ENCODE assay signal across 18 cellular contexts in genomic region chr1:234261545-234261944, GRCh38.
A peak's percentile ranks its signal among the peaks of the same experiment; 100 is the strongest.
DNase-seq lines count a peak whose midpoint lies in the region; ATAC-seq, FAIRE-seq and TF ChIP-seq lines count a peak whose summit lies in the region.
"Had no signal": no experiment of that assay in that cellular context is flagged by ENCODE, and none has a peak within 500 bp of the region (broad histone marks: within the 10 kb centered on the region; RNA-seq: fewer than 3 reads in every experiment).

No MANE protein-coding gene starts in this region.

- peak overlapping the region; percentile 82 for H2BK5ac ChIP-seq in mesendoderm (ENCODE audit: low read length)

- no peak overlapping the region for H2AFZ ChIP-seq in Loucy (ENCODE audit: low read length)
- no peak overlapping the region for H2AFZ ChIP-seq in K562 (ENCODE audit: low read depth, low read length)

- no peak for FAIRE-seq in K562 (lab: Jason Lieb, UNC)
- FAIRE-seq: A549, HepG2 had no signal

- no peak for TF ChIP-seq EP300 in K562 (IDR thresholded peaks at IDR 0.05; ENCODE audit: low read length)

- no peaks in the 10 kb centered on the region for H3K9me1 ChIP-seq in K562 (ENCODE audit: control insufficient read depth, insufficient read depth, low read length)

- peaks cover 21% of the 10 kb centered on the region for H3K4me1 ChIP-seq in A673 (ENCODE audit: insufficient read depth, low read length, poor library complexity, severe bottlenecking)
- peaks cover 24% of the 10 kb centered on the region for H3K4me1 ChIP-seq in Loucy (ENCODE audit: insufficient read depth, low read length, poor library complexity, severe bottlenecking)
- H3K4me1 ChIP-seq in K562 (replicated peaks in 1 of 2; ENCODE audit: control insufficient read depth in 2 of 2, insufficient read depth in 2 of 2, low read length in 2 of 2), result no peaks in the 10 kb centered on the region
- H3K4me1 ChIP-seq in mesendoderm (ENCODE audit: control insufficient read depth, low read depth, low read length), result peaks cover 11% of the 10 kb centered on the region

- no peaks in the 10 kb centered on the region for H3F3A ChIP-seq in Loucy (ENCODE audit: low read depth)

- intact Hi-C loops in A673 (cut with micrococcal nuclease; ENCODE audit: unreplicated experiment) (no loop called here), K562 (cut with micrococcal nuclease) (no loop called here)

- peaks cover 13% of the 10 kb centered on the region for H3K9me3 ChIP-seq in A673 (ENCODE audit: low read depth, low read length, poor library complexity, severe bottlenecking)
- H3K9me3 ChIP-seq in Loucy (ENCODE audit: insufficient read depth, low read depth, low read length), result peaks cover 4% of the 10 kb centered on the region; the same call in 1 of the 2 replicates
- no peaks in the 10 kb centered on the region for H3K9me3 ChIP-seq in K562 (replicated peaks; ENCODE audit: control insufficient read depth, insufficient read depth, low read depth, low read length)

- H3K79me2 ChIP-seq in Loucy (ENCODE audit: insufficient read depth, low read length) (no peaks in the 10 kb centered on the region), K562 (ENCODE audit: control insufficient read depth, insufficient read depth, low read length) (no peaks in the 10 kb centered on the region), mesendoderm (ENCODE audit: control insufficient read depth, insufficient read depth, low read length) (no peaks in the 10 kb centered on the region)

- no peak overlapping the region for H3K4ac ChIP-seq in mesendoderm (ENCODE audit: low read depth, low read length)

- TF ChIP-seq CTCF in A673 (conservative IDR thresholded peaks at IDR 0.05; ENCODE audit: low read depth, low read length), result no peak
- TF ChIP-seq CTCF in Loucy (conservative IDR thresholded peaks at IDR 0.05; ENCODE audit: low read length), result no peak
- no peak for TF ChIP-seq CTCF in K562 (IDR thresholded peaks at IDR 0.05 in 2 of 3, conservative IDR thresholded peaks at IDR 0.05 in 1 of 3; ENCODE audit: insufficient read depth in 2 of 3, low read depth in 1 of 3, low read length in 3 of 3)

- no peak overlapping the region for H2BK120ac ChIP-seq in mesendoderm (ENCODE audit: low read depth, low read length)

- POLR2A ChIA-PET in A673 (lab: Charles Lee; ENCODE audit: low non-redundant PET) (no interaction called here), K562 (lab: Yijun Ruan, JAX) (no interaction called here)

- H3K4me2 ChIP-seq in Loucy (ENCODE audit: low read depth, low read length, poor library complexity, severe bottlenecking), result peak overlapping the region; percentile 51
- H3K4me2 ChIP-seq in K562 (ENCODE audit: insufficient read depth, low read length), result no peak overlapping the region
- no peak overlapping the region for H3K4me2 ChIP-seq in mesendoderm (ENCODE audit: low read length)
- H3K4me2 ChIP-seq: A549, BLaER1 had no signal

- no peak overlapping the region for H3K9ac ChIP-seq in Loucy (ENCODE audit: low read depth, low read length, poor library complexity, severe bottlenecking)
- no peak overlapping the region for H3K9ac ChIP-seq in K562 (ENCODE audit: insufficient read depth in 1 of 2, low read depth in 2 of 2, low read length in 2 of 2)
- H3K9ac ChIP-seq in mesendoderm (ENCODE audit: low read length), result no peak overlapping the region
- H3K9ac ChIP-seq: BLaER1 had no signal

- H3K79me1 ChIP-seq in mesendoderm (ENCODE audit: low read length), result no peaks in the 10 kb centered on the region

- H3K4me3 ChIP-seq in A673 (ENCODE audit: low read depth, low read length, poor library complexity, severe bottlenecking) (no peak overlapping the region), Loucy (ENCODE audit: low read length, poor library complexity, severe bottlenecking) (no peak overlapping the region), K562 (no peak overlapping the region), mesendoderm (ENCODE audit: low read length) (no peak overlapping the region)
- H3K4me3 ChIP-seq: A549, BLaER1 had no signal

- no TSS peak for BruUV-seq in A673 (replicated peaks; lab: Mats Ljungman, UMichigan)
- BruUV-seq in K562 (replicated peaks; lab: Mats Ljungman, UMichigan), result no TSS peak

- CTCF ChIA-PET in A673 (lab: Charles Lee), result no interaction called here
- CTCF ChIA-PET in K562 (lab: Yijun Ruan, JAX; ENCODE audit: low intra/inter-chr PET ratio), result no interaction called here

- no peak overlapping the region for H3K18ac ChIP-seq in mesendoderm (ENCODE audit: low read length)

- H4K20me1 ChIP-seq in Loucy (ENCODE audit: insufficient read depth, low read length, poor library complexity, severe bottlenecking) (no peaks in the 10 kb centered on the region), K562 (replicated peaks; ENCODE audit: control insufficient read depth, insufficient read depth, low read length) (no peaks in the 10 kb centered on the region)
- H4K20me1 ChIP-seq: BLaER1 had no signal

- ATAC-seq in K562 (no peak; the same call in 2 of the 3 replicates), left lobe of liver (no peak), GM21528 (IDR thresholded peaks at IDR 0.05; ENCODE audit: low FRiP score, unreplicated experiment) (no peak)
- ATAC-seq: HCT116 had no signal

- H2BK15ac ChIP-seq in mesendoderm (replicated peaks; ENCODE audit: low read depth), result no peak overlapping the region

- DNase-seq in A673 (ENCODE audit: low spot score), result peak; percentile 29
- no peak for DNase-seq in K562 (ENCODE audit: extremely low read depth in 1 of 4, low spot score in 3 of 4)
- peak; percentile 86 for DNase-seq in mesendoderm
- no peak for DNase-seq in COR-L47 (lab: John Stamatoyannopoulos, UW)
- DNase-seq in left lobe of liver (ENCODE audit: low spot score), result no peak
- DNase-seq: Calu3; CD4-positive, alpha-beta memory T cell; DMS79 treated with DMSO at 0.1 percent for 48 hours; GF-D8; GOT3; H7; HFFc6 had no signal

- H3K23ac ChIP-seq in mesendoderm (ENCODE audit: low read length), result no peak overlapping the region

- no peak overlapping the region for H2AK5ac ChIP-seq in mesendoderm (ENCODE audit: low read length)

- H4K8ac ChIP-seq in mesendoderm (ENCODE audit: low read depth, low read length), result no peak overlapping the region

- H3K27ac ChIP-seq in A673 (ENCODE audit: low read depth, low read length, poor library complexity, severe bottlenecking) (no peak overlapping the region), K562 (ENCODE audit: extremely low read depth, low read depth, low read length) (no peak overlapping the region), mesendoderm (ENCODE audit: low read depth, low read length) (no peak overlapping the region)
- H3K27ac ChIP-seq: A549, BLaER1 had no signal

- no peaks in the 10 kb centered on the region for H3K9me2 ChIP-seq in Loucy (replicated peaks; ENCODE audit: low read depth, low read length)

- H4K5ac ChIP-seq in mesendoderm (ENCODE audit: low read length), result no peak overlapping the region

- H3K36me3 ChIP-seq in A673 (ENCODE audit: insufficient read depth, low read length, poor library complexity, severe bottlenecking), result no peaks in the 10 kb centered on the region
- H3K36me3 ChIP-seq in Loucy (ENCODE audit: insufficient read depth, low read length), result no peaks in the 10 kb centered on the region
- no peaks in the 10 kb centered on the region for H3K36me3 ChIP-seq in K562 (ENCODE audit: control insufficient read depth, insufficient read depth, low read length)
- no peaks in the 10 kb centered on the region for H3K36me3 ChIP-seq in mesendoderm (ENCODE audit: control insufficient read depth, insufficient read depth, low read length)
- H3K36me3 ChIP-seq: BLaER1 had no signal

- H3K27me3 ChIP-seq in A673 (replicated peaks; ENCODE audit: insufficient read depth, low read depth, low read length, poor library complexity) (no peaks in the 10 kb centered on the region), Loucy (ENCODE audit: insufficient read depth, low read length, poor library complexity, severe bottlenecking) (no peaks in the 10 kb centered on the region), K562 (ENCODE audit: control insufficient read depth in 2 of 2, insufficient read depth in 2 of 2, low read length in 2 of 2) (peaks cover 10 to 13% of the 10 kb centered on the region in 2 experiments), mesendoderm (ENCODE audit: insufficient read depth, low read length, poor library complexity) (no peaks in the 10 kb centered on the region)
- H3K27me3 ChIP-seq: BLaER1 had no signal

- peak overlapping the region; percentile 37 for H3K56ac ChIP-seq in mesendoderm (ENCODE audit: low read length)

- TF ChIP-seq RAD21 in K562 (CRISPR knock-in tag; conservative IDR thresholded peaks at IDR 0.05 in 1 of 2, IDR thresholded peaks at IDR 0.05 in 1 of 2), result no peak

- in situ Hi-C loops in K562 (cut with MboI), result no loop called here

- TF ChIP-seq POLR2A in K562 (conservative IDR thresholded peaks at IDR 0.05), result no peak

- WGBS in K562 (ENCODE audit: insufficient coverage, low coverage, missing lambda C conversion rate), result 4% methylated on average over 5 of the region's 5 CpGs
- no CpG with 5 or more reads among the region's 5 CpGs for WGBS in mesendoderm (ENCODE audit: extremely low coverage, insufficient coverage, low lambda C conversion rate)

TF ChIP-seq in K562, 482 proteins besides CTCF, POLR2A, EP300 and RAD21 (continues in another document):
- TF ChIP-seq KHSRP (IDR thresholded peaks at IDR 0.05) (no peak), MIER1 (IDR thresholded peaks at IDR 0.05; ENCODE audit: low read depth) (no peak), ZNF75A (CRISPR knock-in tag; IDR thresholded peaks at IDR 0.05) (no peak)
- TF ChIP-seq, protein P1, sequence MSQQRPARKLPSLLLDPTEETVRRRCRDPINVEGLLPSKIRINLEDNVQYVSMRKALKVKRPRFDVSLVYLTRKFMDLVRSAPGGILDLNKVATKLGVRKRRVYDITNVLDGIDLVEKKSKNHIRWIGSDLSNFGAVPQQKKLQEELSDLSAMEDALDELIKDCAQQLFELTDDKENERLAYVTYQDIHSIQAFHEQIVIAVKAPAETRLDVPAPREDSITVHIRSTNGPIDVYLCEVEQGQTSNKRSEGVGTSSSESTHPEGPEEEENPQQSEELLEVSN (IDR thresholded peaks at IDR 0.05; ENCODE audit: borderline replicate concordance in 1 of 2, extremely low read depth in 1 of 2, insufficient read depth in 1 of 2, insufficient read length in 1 of 2, low read depth in 1 of 2, low read length in 1 of 2, poor library complexity in 1 of 2, severe bottlenecking in 1 of 2), result no peak

Comparison
In these comparisons a context has a peak if more than half of its experiments do, and no peak if none do; other contexts are left out.
1. DNase-seq: peak in A673 (single experiment) and mesendoderm (single experiment); none in K562 (0 of 4), COR-L47 (single experiment) and left lobe of liver (single experiment).